Comparison of ENCODE assay signal across 8 cellular contexts in genomic region chr18:32469691-32470131, GRCh38. TPM values are rescaled to one million over a fixed set of nuclear protein-coding genes. Genes with fewer than 3 reads are reported as not detected.
DNase-seq lines count a peak whose midpoint lies in the region; ATAC-seq and TF ChIP-seq lines count a peak whose summit lies in the region.

No MANE protein-coding gene starts in this region.

- H2AFZ ChIP-seq in IMR-90 (replicated peaks; ENCODE audit: low read length, poor library complexity) = peak overlapping the region; percentile 94

- H3K4me1 Mint-ChIP-seq in brain (peaks cover 43% of the 10 kb centered on the region), type B pancreatic cell (ENCODE audit: unreplicated experiment) (peaks cover 14% of the 10 kb centered on the region)

- H3K36me3 ChIP-seq in IMR-90 (ENCODE audit: control insufficient read depth, insufficient read depth, low read length) (no peaks in the 10 kb centered on the region), lower lobe of right lung (no peaks in the 10 kb centered on the region)

- no peak overlapping the region for H2BK20ac ChIP-seq in IMR-90 (ENCODE audit: low read depth, low read length)

- TF ChIP-seq POLR2A in IMR-90 (IDR thresholded peaks at IDR 0.05; ENCODE audit: low read depth, low read length) (no peak), GM18505 (IDR thresholded peaks at IDR 0.05; ENCODE audit: borderline replicate concordance, extremely low read depth, insufficient read depth, insufficient read length) (no peak)

- H3K9ac ChIP-seq in IMR-90 (ENCODE audit: low read depth, low read length) = peak overlapping the region; percentile 67

- H3K18ac ChIP-seq in IMR-90 (ENCODE audit: low read depth, low read length) = no peak overlapping the region

- DNase-seq in IMR-90 (peak; percentile 10), lower lobe of right lung (no peak), type B pancreatic cell (ENCODE audit: extremely low spot score, unreplicated experiment) (no peak)

- CTCF ChIA-PET in IMR-90 (lab: Yijun Ruan, JAX) = interaction anchor here (0.6 to 4.7 kb wide), 13 partner anchors 13 to 223 kb away, joined by 3 to 63 read pairs (median 7); no protein-coding TSS in a partner anchor

- H3K9me3 ChIP-seq in IMR-90 (ENCODE audit: control insufficient read depth, insufficient read depth, low read length) = no peaks in the 10 kb centered on the region
- no peaks in the 10 kb centered on the region for H3K9me3 ChIP-seq in lower lobe of right lung

- H4K91ac ChIP-seq in IMR-90 (ENCODE audit: insufficient read depth, low read depth, low read length) = no peak overlapping the region

- H3K79me1 ChIP-seq in IMR-90 (ENCODE audit: low read depth in 1 of 2, low read length in 2 of 2) = peaks cover 0 to 5% of the 10 kb centered on the region in 2 experiments; a peak in 1 of 4 replicates

- dilution Hi-C loops in IMR-90 (cut with HindIII; ENCODE audit: low sequenced_read_pairs, unreplicated experiment) = loop anchor here (25.0 kb wide), 1 partner anchor 182 kb away; no protein-coding TSS in a partner anchor

- TF ChIP-seq RAD21 in IMR-90 (IDR thresholded peaks at IDR 0.05; ENCODE audit: low read length) = 0 out of 2 replicates have a peak, but pooled peaks have one; percentile 0

- H3K4me1 ChIP-seq in IMR-90 (ENCODE audit: control insufficient read depth, insufficient read depth, low read length) (peaks cover 1% of the 10 kb centered on the region), lower lobe of right lung (peaks cover 18% of the 10 kb centered on the region)

- no peak overlapping the region for H3K23ac ChIP-seq in IMR-90 (ENCODE audit: low read depth, low read length)

- no peak overlapping the region for H2AK9ac ChIP-seq in IMR-90 (replicated peaks; ENCODE audit: low read depth, low read length, poor library complexity)

- POLR2A ChIA-PET in IMR-90 (lab: Charles Lee; ENCODE audit: unreplicated experiment) = interaction anchor here (0.6 kb wide), 1 partner anchor 185 kb away, joined by 8 read pairs; no protein-coding TSS in a partner anchor

- peak overlapping the region; percentile 95 for H3K4me2 ChIP-seq in IMR-90 (ENCODE audit: low read depth, low read length)

- no peaks in the 10 kb centered on the region for H3K9me3 Mint-ChIP-seq in brain
- no peaks in the 10 kb centered on the region for H3K9me3 Mint-ChIP-seq in type B pancreatic cell

- H3K36me3 Mint-ChIP-seq in brain (peaks cover 2% of the 10 kb centered on the region), type B pancreatic cell (no peaks in the 10 kb centered on the region)

- H3K4me3 ChIP-seq in IMR-90 (ENCODE audit: insufficient read depth, low read depth, low read length) (peak overlapping the region; percentile 88), lower lobe of right lung (peak overlapping the region; percentile 70)

- intact Hi-C loops in IMR-90 (cut with micrococcal nuclease) = loop anchor here (1.0 to 5.0 kb wide), 4 partner anchors 87 to 311 kb away; no protein-coding TSS in a partner anchor
- intact Hi-C loops in lower lobe of right lung (cut with DNase I) = no loop called here

- H2AK5ac ChIP-seq in IMR-90 (ENCODE audit: low read depth, low read length) = no peak overlapping the region

- TF ChIP-seq CTCF in C4-2B (conservative IDR thresholded peaks at IDR 0.05) = no peak
- TF ChIP-seq CTCF in IMR-90 (conservative IDR thresholded peaks at IDR 0.05; ENCODE audit: low read depth, low read length) = no peak
- no peak for TF ChIP-seq CTCF in brain (conservative IDR thresholded peaks at IDR 0.05)
- TF ChIP-seq CTCF in lower lobe of right lung (IDR thresholded peaks at IDR 0.05) = no peak
- no peak for TF ChIP-seq CTCF in type B pancreatic cell (conservative IDR thresholded peaks at IDR 0.05)

- BruUV-seq in IMR-90 (replicated peaks; lab: Mats Ljungman, UMichigan) = no TSS peak

- peak overlapping the region; percentile 56 to 95 (median 93) for H3K27ac Mint-ChIP-seq in brain
- H3K27ac Mint-ChIP-seq in type B pancreatic cell = peak overlapping the region; percentile 65

- no peak overlapping the region for H3K56ac ChIP-seq in IMR-90 (ENCODE audit: extremely low read depth, insufficient read depth, low read length)

- H2BK5ac ChIP-seq in IMR-90 (ENCODE audit: low read depth, low read length, poor library complexity, severe bottlenecking) = no peak overlapping the region

- peak overlapping the region; percentile 84 to 99 (median 94) for H3K4me3 Mint-ChIP-seq in brain
- H3K4me3 Mint-ChIP-seq in type B pancreatic cell = peak overlapping the region; percentile 89

- H2BK120ac ChIP-seq in IMR-90 (ENCODE audit: low read depth, low read length) = no peak overlapping the region

- ATAC-seq in IMR-90 (ENCODE audit: low read depth) = no peak
- no peak for ATAC-seq in lower lobe of right lung
- ATAC-seq in GM21447 (IDR thresholded peaks at IDR 0.05; ENCODE audit: unreplicated experiment) = no peak
- ATAC-seq in HG03280 (IDR thresholded peaks at IDR 0.05; ENCODE audit: unreplicated experiment) = no peak
- no peak for ATAC-seq in GM18505 (IDR thresholded peaks at IDR 0.05; ENCODE audit: unreplicated experiment)

- H2BK15ac ChIP-seq in IMR-90 (ENCODE audit: low read depth, low read length) = no peak overlapping the region

- H4K8ac ChIP-seq in IMR-90 (ENCODE audit: low read depth in 2 of 2, low read length in 2 of 2) = no peak overlapping the region

- WGBS in IMR-90 (ENCODE audit: extremely low coverage in 2 of 2, insufficient read length in 1 of 2), 2 experiments = 20% methylated on average over 1 of the region's 6 CpGs; no CpG with 5 or more reads in 1 of the 2 experiments

- peak overlapping the region; percentile 55 for H3K27ac ChIP-seq in C4-2B
- H3K27ac ChIP-seq in IMR-90 (ENCODE audit: insufficient read depth, low read length) = peak overlapping the region; percentile 60; the same call in 1 of the 2 replicates
- H3K27ac ChIP-seq in lower lobe of right lung = peak overlapping the region; percentile 69

- no peaks in the 10 kb centered on the region for H4K20me1 ChIP-seq in IMR-90 (ENCODE audit: insufficient read depth, low read length)

- H3K27me3 Mint-ChIP-seq in brain = peaks cover 15% of the 10 kb centered on the region
- H3K27me3 Mint-ChIP-seq in type B pancreatic cell = peaks cover 20% of the 10 kb centered on the region

- H3K14ac ChIP-seq in IMR-90 (replicated peaks; ENCODE audit: low read depth, low read length) = no peak overlapping the region

- no peaks in the 10 kb centered on the region; the same call in 1 of the 2 replicates for H3K9me1 ChIP-seq in IMR-90 (ENCODE audit: insufficient read depth, low read length)

- H3K4ac ChIP-seq in IMR-90 (ENCODE audit: low read depth, low read length) = no peak overlapping the region

- H4K5ac ChIP-seq in IMR-90 (ENCODE audit: low read depth, low read length) = no peak overlapping the region

- in situ Hi-C loops in IMR-90 (cut with MboI; ENCODE audit: low sequenced_read_pairs) = loop anchor here (5.0 kb wide), 1 partner anchor 192 kb away; no protein-coding TSS in a partner anchor

- H3K27me3 ChIP-seq in IMR-90 (ENCODE audit: control insufficient read depth, insufficient read depth, low read length) (peaks cover 3% of the 10 kb centered on the region), lower lobe of right lung (ENCODE audit: low read depth) (no peaks in the 10 kb centered on the region)

TF ChIP-seq in IMR-90, 13 proteins besides CTCF, POLR2A, EP300 and RAD21:
- no peak for TF ChIP-seq FOS (IDR thresholded peaks at IDR 0.05; ENCODE audit: low read depth, low read length)
- no peak for TF ChIP-seq CHD1 (IDR thresholded peaks at IDR 0.05; ENCODE audit: low read depth, low read length)
- TF ChIP-seq USF2 (IDR thresholded peaks at IDR 0.05; ENCODE audit: low read depth, low read length) = no peak
- no peak for TF ChIP-seq SMC3 (IDR thresholded peaks at IDR 0.05; ENCODE audit: low read depth, low read length)
- TF ChIP-seq MAZ (IDR thresholded peaks at IDR 0.05; ENCODE audit: borderline replicate concordance, low read depth, low read length) = no peak
- no peak for TF ChIP-seq MXI1 (IDR thresholded peaks at IDR 0.05; ENCODE audit: borderline replicate concordance, low read depth, low read length)
- TF ChIP-seq NFE2L2 (IDR thresholded peaks at IDR 0.05; ENCODE audit: low read depth, low read length) = no peak
- no peak for TF ChIP-seq MAFK (IDR thresholded peaks at IDR 0.05; ENCODE audit: low read depth, low read length)
- TF ChIP-seq, protein P1, sequence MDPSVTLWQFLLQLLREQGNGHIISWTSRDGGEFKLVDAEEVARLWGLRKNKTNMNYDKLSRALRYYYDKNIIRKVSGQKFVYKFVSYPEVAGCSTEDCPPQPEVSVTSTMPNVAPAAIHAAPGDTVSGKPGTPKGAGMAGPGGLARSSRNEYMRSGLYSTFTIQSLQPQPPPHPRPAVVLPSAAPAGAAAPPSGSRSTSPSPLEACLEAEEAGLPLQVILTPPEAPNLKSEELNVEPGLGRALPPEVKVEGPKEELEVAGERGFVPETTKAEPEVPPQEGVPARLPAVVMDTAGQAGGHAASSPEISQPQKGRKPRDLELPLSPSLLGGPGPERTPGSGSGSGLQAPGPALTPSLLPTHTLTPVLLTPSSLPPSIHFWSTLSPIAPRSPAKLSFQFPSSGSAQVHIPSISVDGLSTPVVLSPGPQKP (IDR thresholded peaks at IDR 0.05; ENCODE audit: borderline replicate concordance, low read depth, low read length) = no peak
- no peak for TF ChIP-seq CEBPB (IDR thresholded peaks at IDR 0.05; ENCODE audit: low read depth, low read length)
- no peak for TF ChIP-seq RCOR1 (IDR thresholded peaks at IDR 0.05; ENCODE audit: insufficient replicate concordance, low read length)
- no peak for TF ChIP-seq RFX5 (IDR thresholded peaks at IDR 0.05; ENCODE audit: low read depth, low read length)
- TF ChIP-seq BHLHE40 (IDR thresholded peaks at IDR 0.05; ENCODE audit: low read depth, low read length) = no peak

RNA-seq across cellular contexts. Expression of gene GAREM1, which starts 1.0 kb away (rescaled TPM):
- total RNA-seq in IMR-90 (2012; rRNA removed) (1.9 and 2.3 TPM in 2 replicates), lower lobe of right lung (10.3 TPM), type B pancreatic cell (ENCODE audit: low replicate concordance) (17.8 and 20.7 TPM in 2 replicates)
- polyA plus RNA-seq in IMR-90 (2012; rRNA removed) (1.4 and 1.7 TPM in 2 replicates), brain (ENCODE audit: insufficient read depth, low read depth, low replicate concordance) (4.4 TPM)
- 0.63 and 1.1 TPM in 2 replicates for polyA plus RNA-seq in IMR-90 (2012; cell fraction: cytosol; rRNA removed)
- polyA plus RNA-seq in IMR-90 (2012; cell fraction: nucleus; rRNA removed; ENCODE audit: low replicate concordance) = 0.94 and 1.6 TPM in 2 replicates
